ENCODE assay signal across 20 cellular contexts in the genomic region with DNA sequence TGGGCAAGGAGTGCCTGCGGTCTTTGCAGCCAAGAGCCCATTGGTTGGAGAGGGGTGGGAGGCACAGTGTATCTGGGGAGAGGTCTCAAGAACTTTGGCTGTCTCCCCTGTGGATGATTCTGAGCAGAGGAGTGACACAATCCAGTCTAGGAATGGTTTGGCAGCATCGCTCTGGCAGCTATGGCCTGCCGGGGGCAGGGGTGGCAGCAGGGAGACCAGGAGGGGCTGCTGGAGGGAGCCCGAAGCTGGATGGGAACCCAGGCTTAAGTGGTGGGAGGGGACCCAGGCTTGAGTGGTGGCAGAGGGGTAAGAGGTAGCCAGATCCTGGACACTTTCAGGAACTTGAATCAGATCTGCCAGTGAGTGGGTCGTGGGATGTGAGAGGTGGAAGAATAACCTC. TPM values are rescaled to one million over a fixed set of nuclear protein-coding genes. Genes with fewer than 3 reads are reported as not detected.
A peak's percentile ranks its signal among the peaks of the same experiment; 100 is the strongest.
DNase-seq lines count a peak whose midpoint lies in the region; ATAC-seq and TF ChIP-seq lines count a peak whose summit lies in the region.
"Had no signal": no experiment of that assay in that cellular context is flagged by ENCODE, and none has a peak within 500 bp of the region (broad histone marks: within the 10 kb centered on the region; RNA-seq: fewer than 3 reads in every experiment).

No MANE protein-coding gene starts in this region.

- ATAC-seq in activated naive CD8-positive, alpha-beta T cell treated with anti-CD3 and anti-CD28 coated beads, Interleukin-2, amount 10 ng/mL, durations not matched to agents 7 days and 5 days (ENCODE audit: low read depth): no peak
- no peak for ATAC-seq in naive thymus-derived CD8-positive, alpha-beta T cell
- ATAC-seq: heart left ventricle had no signal

- H3K27ac Mint-ChIP-seq in T-helper 2 cell treated with Interferon-gamma antibody and Interleukin-4, amounts not matched to agents 5 μg/mL and 100 μg/mL, for 36 hours: peak overlapping the region; percentile 76
- peak overlapping the region; percentile 41 for H3K27ac Mint-ChIP-seq in activated naive CD8-positive, alpha-beta T cell treated with anti-CD3 and anti-CD28 coated beads, Interleukin-2, amount 10 ng/mL, durations not matched to agents 7 days and 5 days
- H3K27ac Mint-ChIP-seq in naive thymus-derived CD8-positive, alpha-beta T cell: peak overlapping the region; percentile 57 to 94 (median 87)
- H3K27ac Mint-ChIP-seq in mesothelial cell of epicardium: no peak overlapping the region

- no peaks in the 10 kb centered on the region for H3K9me3 Mint-ChIP-seq in T-helper 2 cell treated with Interferon-gamma antibody and Interleukin-4, amounts not matched to agents 5 μg/mL and 100 μg/mL, for 36 hours
- no peaks in the 10 kb centered on the region for H3K9me3 Mint-ChIP-seq in activated naive CD8-positive, alpha-beta T cell treated with anti-CD3 and anti-CD28 coated beads, Interleukin-2, amount 10 ng/mL, durations not matched to agents 7 days and 5 days
- H3K9me3 Mint-ChIP-seq in naive thymus-derived CD8-positive, alpha-beta T cell: no peaks in the 10 kb centered on the region
- no peaks in the 10 kb centered on the region for H3K9me3 Mint-ChIP-seq in mesothelial cell of epicardium
- H3K9me3 Mint-ChIP-seq: H9 had no signal

- no peak for TF ChIP-seq CTCF in mesothelial cell of epicardium (IDR thresholded peaks at IDR 0.05; ENCODE audit: unreplicated experiment)

- H3K4me3 Mint-ChIP-seq in T-helper 2 cell treated with Interferon-gamma antibody and Interleukin-4, amounts not matched to agents 5 μg/mL and 100 μg/mL, for 36 hours: no peak overlapping the region
- H3K4me3 Mint-ChIP-seq in activated naive CD8-positive, alpha-beta T cell treated with anti-CD3 and anti-CD28 coated beads, Interleukin-2, amount 10 ng/mL, durations not matched to agents 7 days and 5 days: peak overlapping the region; percentile 2
- H3K4me3 Mint-ChIP-seq in naive thymus-derived CD8-positive, alpha-beta T cell: peak overlapping the region in 6 of 10 donors; percentile 12 to 69 (median 34)
- no peak overlapping the region for H3K4me3 Mint-ChIP-seq in mesothelial cell of epicardium
- H3K4me3 Mint-ChIP-seq: H9 had no signal

- H3K36me3 Mint-ChIP-seq in T-helper 2 cell treated with Interferon-gamma antibody and Interleukin-4, amounts not matched to agents 5 μg/mL and 100 μg/mL, for 36 hours (ENCODE audit: low read depth): peaks cover 32% of the 10 kb centered on the region
- peaks cover 27% of the 10 kb centered on the region for H3K36me3 Mint-ChIP-seq in activated naive CD8-positive, alpha-beta T cell treated with anti-CD3 and anti-CD28 coated beads, Interleukin-2, amount 10 ng/mL, durations not matched to agents 7 days and 5 days
- peaks cover 0 to 50% (median 12%) of the 10 kb centered on the region in 3 donors for H3K36me3 Mint-ChIP-seq in naive thymus-derived CD8-positive, alpha-beta T cell
- no peaks in the 10 kb centered on the region for H3K36me3 Mint-ChIP-seq in mesothelial cell of epicardium

- DNase-seq in T-helper 2 cell treated with Interferon-gamma antibody and Interleukin-4, amounts not matched to agents 5 μg/mL and 100 μg/mL, for 36 hours (ENCODE audit: low spot score): no peak
- no peak for DNase-seq in T-helper 2 cell
- DNase-seq in CD1c-positive myeloid dendritic cell (ENCODE audit: extremely low spot score): peak; percentile 61
- no peak for DNase-seq in activated naive CD8-positive, alpha-beta T cell treated with anti-CD3 and anti-CD28 coated beads, Interleukin-2, amount 10 ng/mL, durations not matched to agents 7 days and 5 days
- no peak for DNase-seq in naive thymus-derived CD8-positive, alpha-beta T cell
- DNase-seq in NCI-H446 (lab: John Stamatoyannopoulos, UW): no peak
- DNase-seq in mesothelial cell of epicardium (ENCODE audit: low spot score in 2 of 2, unreplicated experiment in 2 of 2): no peak
- no peak for DNase-seq in NCI-H446 treated with DMSO at 0.1 percent for 48 hours (lab: John Stamatoyannopoulos, UW)
- DNase-seq: activated gamma-delta T cell; BE2C; GF-D8; H9; heart left ventricle; Karpas-422; left ventricle myocardium inferior; NCI-H1105 treated with DMSO at 0.1 percent for 48 hours; NCI-H524 treated with DMSO at 0.1 percent for 48 hours; right lobe of liver; stimulated activated naive CD4-positive, alpha-beta T cell treated with Interleukin-2 at 50 U/mL for 16 hours had no signal

- no peaks in the 10 kb centered on the region for H3K27me3 Mint-ChIP-seq in T-helper 2 cell treated with Interferon-gamma antibody and Interleukin-4, amounts not matched to agents 5 μg/mL and 100 μg/mL, for 36 hours (ENCODE audit: low read depth)
- H3K27me3 Mint-ChIP-seq in activated naive CD8-positive, alpha-beta T cell treated with anti-CD3 and anti-CD28 coated beads, Interleukin-2, amount 10 ng/mL, durations not matched to agents 7 days and 5 days: no peaks in the 10 kb centered on the region
- H3K27me3 Mint-ChIP-seq in naive thymus-derived CD8-positive, alpha-beta T cell: no peaks in the 10 kb centered on the region
- no peaks in the 10 kb centered on the region for H3K27me3 Mint-ChIP-seq in mesothelial cell of epicardium (ENCODE audit: low read depth)

- POLR2A ChIA-PET in activated naive CD8-positive, alpha-beta T cell treated with anti-CD3 and anti-CD28 coated beads, Interleukin-2, amount 10 ng/mL, durations not matched to agents 7 days and 5 days (lab: Charles Lee): no interaction called here
- POLR2A ChIA-PET in naive thymus-derived CD8-positive, alpha-beta T cell (lab: Charles Lee): interaction anchor here (24.5 kb wide), 1 partner anchor 22 kb away, joined by 661 read pairs; no protein-coding TSS in a partner anchor

- H3K4me1 Mint-ChIP-seq in T-helper 2 cell treated with Interferon-gamma antibody and Interleukin-4, amounts not matched to agents 5 μg/mL and 100 μg/mL, for 36 hours (ENCODE audit: low read depth): peaks cover 29% of the 10 kb centered on the region
- peaks cover 51% of the 10 kb centered on the region for H3K4me1 Mint-ChIP-seq in activated naive CD8-positive, alpha-beta T cell treated with anti-CD3 and anti-CD28 coated beads, Interleukin-2, amount 10 ng/mL, durations not matched to agents 7 days and 5 days
- peaks cover 43 to 87% (median 83%) of the 10 kb centered on the region in 4 donors for H3K4me1 Mint-ChIP-seq in naive thymus-derived CD8-positive, alpha-beta T cell
- H3K4me1 Mint-ChIP-seq in mesothelial cell of epicardium: peaks cover 21% of the 10 kb centered on the region

RNA-seq across cellular contexts. Expression of gene C1QTNF9, which starts 30.1 kb away (rescaled TPM):
- total RNA-seq in activated naive CD8-positive, alpha-beta T cell treated with anti-CD3 and anti-CD28 coated beads, Interleukin-2, amount 10 ng/mL, durations not matched to agents 7 days and 5 days: not detected
- total RNA-seq in naive thymus-derived CD8-positive, alpha-beta T cell: under 1 TPM; 0.26 to 0.33 TPM
- not detected for polyA plus RNA-seq in naive thymus-derived CD8-positive, alpha-beta T cell
- total RNA-seq in mesothelial cell of epicardium: not detected in 3 replicates
- total RNA-seq: H9, osteocyte had no signal

Comparison
In these comparisons a context has a peak if more than half of its experiments do, and no peak if none do; other contexts are left out.
1. H3K4me3 Mint-ChIP-seq: peak in activated naive CD8-positive, alpha-beta T cell treated with anti-CD3 and anti-CD28 coated beads, Interleukin-2, amount 10 ng/mL, durations not matched to agents 7 days and 5 days (single experiment) and naive thymus-derived CD8-positive, alpha-beta T cell (6 of 10); none in T-helper 2 cell treated with Interferon-gamma antibody and Interleukin-4, amounts not matched to agents 5 μg/mL and 100 μg/mL, for 36 hours (single experiment) and mesothelial cell of epicardium (single experiment).